Comparison of ENCODE assay signal across 8 cellular contexts in the genomic region with DNA sequence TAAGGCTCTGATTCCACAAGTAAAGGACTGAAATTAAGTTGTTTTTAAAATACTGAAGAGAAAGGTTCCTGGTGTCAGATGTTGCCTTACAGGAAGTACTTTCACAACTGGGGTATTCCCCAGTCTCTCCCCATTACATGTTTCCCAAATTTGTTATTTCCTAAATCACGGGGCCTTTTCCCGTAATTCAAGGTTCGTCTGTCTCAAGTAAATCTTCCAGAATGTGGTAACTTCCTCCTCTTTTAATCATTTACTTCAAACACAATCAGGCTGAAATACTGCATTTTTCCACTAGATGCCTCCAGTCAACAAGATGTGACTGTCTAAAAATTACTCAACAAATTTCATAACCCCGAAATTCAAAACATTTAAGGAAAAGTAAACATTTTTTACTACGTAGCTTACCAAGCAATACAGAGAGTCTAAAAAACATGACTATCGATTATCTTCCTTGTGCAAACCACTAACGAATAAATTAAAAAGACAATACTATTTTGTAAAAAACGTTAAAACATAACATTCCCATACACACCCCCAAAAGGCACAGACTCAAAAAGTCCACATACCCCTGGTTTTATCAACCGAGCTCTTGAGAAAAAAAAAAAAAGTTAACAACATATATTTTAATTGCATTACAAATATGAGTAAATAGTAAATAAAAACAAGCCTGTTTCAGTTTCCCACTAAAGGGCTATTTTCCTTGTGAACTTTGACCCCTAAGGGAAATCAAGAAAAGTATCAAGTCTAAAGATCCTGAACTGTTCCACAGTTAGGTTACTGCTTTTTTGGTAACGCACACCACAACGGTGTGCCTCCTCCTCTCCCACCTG. TPM values are rescaled to one million over a fixed set of nuclear protein-coding genes. Genes with fewer than 3 reads are reported as not detected.
DNase-seq lines count a peak whose midpoint lies in the region; ATAC-seq, FAIRE-seq and TF ChIP-seq lines count a peak whose summit lies in the region.

No MANE protein-coding gene starts in this region.

- peaks cover 10% of the 10 kb centered on the region for H3K36me3 ChIP-seq in CD8-positive, alpha-beta memory T cell (ENCODE audit: insufficient read depth, low read length)
- H3K36me3 ChIP-seq in K562 (ENCODE audit: control insufficient read depth, insufficient read depth, low read length): peaks cover 57% of the 10 kb centered on the region

- no peak for TF ChIP-seq POLR2A in K562 (conservative IDR thresholded peaks at IDR 0.05)

- CTCF ChIA-PET in CD8-positive, alpha-beta memory T cell (lab: Charles Lee): interaction anchor here (0.7 to 3.4 kb wide), 19 partner anchors 9 to 765 kb away, joined by 3 to 25 read pairs (median 4); partner anchors contain the start of genes ACAT2, MRPL18 and WTAP
- CTCF ChIA-PET in K562 (lab: Yijun Ruan, JAX; ENCODE audit: low intra/inter-chr PET ratio): interaction anchor here (0.7 to 1.1 kb wide), 5 partner anchors 97 to 764 kb away, joined by 3 to 4 read pairs (median 3); no protein-coding TSS in a partner anchor

- peaks cover 64% of the 10 kb centered on the region for H3K79me2 ChIP-seq in K562 (ENCODE audit: control insufficient read depth, insufficient read depth, low read length)

- no peaks in the 10 kb centered on the region for H3K9me1 ChIP-seq in K562 (ENCODE audit: control insufficient read depth, insufficient read depth, low read length)

- peak; percentile 79 for FAIRE-seq in K562 (lab: Jason Lieb, UNC)

- no peaks in the 10 kb centered on the region for H3K9me3 Mint-ChIP-seq in CD8-positive, alpha-beta memory T cell
- no peaks in the 10 kb centered on the region for H3K9me3 Mint-ChIP-seq in immature natural killer cell

- intact Hi-C loops in K562 (cut with micrococcal nuclease): loop anchor here (1.0 to 5.0 kb wide), 3 partner anchors 99 to 411 kb away; partner anchors contain the start of gene MRPL18

- peaks cover 45 to 61% (median 58%) of the 10 kb centered on the region in 3 donors for H3K4me1 Mint-ChIP-seq in CD8-positive, alpha-beta memory T cell
- peaks cover 32 to 34% of the 10 kb centered on the region in 2 donors for H3K4me1 Mint-ChIP-seq in immature natural killer cell

- 0 out of 2 replicates have a peak, but pooled peaks have one; percentile 6 for TF ChIP-seq EP300 in K562 (IDR thresholded peaks at IDR 0.05; ENCODE audit: low read length)

- H3K9ac ChIP-seq in K562 (ENCODE audit: insufficient read depth in 1 of 2, low read depth in 2 of 2, low read length in 2 of 2): peak overlapping the region; percentile 89 to 99

- in situ Hi-C loops in K562 (cut with MboI): no loop called here

- DNase-seq in CD8-positive, alpha-beta memory T cell: peak in 2 of 5 donors; percentile 42 to 62
- DNase-seq in GM20000 (ENCODE audit: low spot score) (peak; percentile 67), NCI-H82 (lab: John Stamatoyannopoulos, UW) (peak; percentile 57), K562 (ENCODE audit: extremely low read depth in 1 of 4, low spot score in 3 of 4) (peak; percentile 40 to 70 (median 52)), immature natural killer cell (peak; percentile 39 to 51 (median 40))
- DNase-seq in stimulated activated CD4-positive, alpha-beta T cell treated with anti-CD3 and anti-CD28 coated beads, Interleukin-2, amount 100 ng/mL, for 24 hours: no peak

- H4K20me1 ChIP-seq in K562 (replicated peaks; ENCODE audit: control insufficient read depth, insufficient read depth, low read length): peaks cover 9% of the 10 kb centered on the region

- WGBS in K562 (ENCODE audit: insufficient coverage, low coverage, missing lambda C conversion rate): 3% methylated on average over 11 of the region's 11 CpGs

- POLR2A ChIA-PET in CD8-positive, alpha-beta memory T cell (lab: Charles Lee): interaction anchor here (0.5 to 5.2 kb wide), 5 partner anchors 37 to 817 kb away, joined by 3 to 60 read pairs (median 9); partner anchors contain the start of genes ACAT2, MRPL18, TCP1 and WTAP
- POLR2A ChIA-PET in K562 (lab: Yijun Ruan, JAX): interaction anchor here (0.6 to 3.1 kb wide), 8 partner anchors 9 to 1047 kb away, joined by 3 to 16 read pairs (median 5); partner anchors contain the start of genes DYNLT1, MRPL18, TCP1 and WTAP

- TF ChIP-seq RAD21 in K562 (CRISPR knock-in tag; conservative IDR thresholded peaks at IDR 0.05 in 1 of 2, IDR thresholded peaks at IDR 0.05 in 1 of 2): peak; percentile 92 to 96

- H3K4me3 ChIP-seq in CD8-positive, alpha-beta memory T cell (ENCODE audit: low read length): peak overlapping the region; percentile 73
- peak overlapping the region; percentile 93 for H3K4me3 ChIP-seq in K562
- peak overlapping the region; percentile 75 to 96 (median 88) for H3K4me3 ChIP-seq in skin epidermis

- peak overlapping the region; percentile 96 for H3K4me2 ChIP-seq in K562 (ENCODE audit: insufficient read depth, low read length)

- H3K4me3 Mint-ChIP-seq in CD8-positive, alpha-beta memory T cell: peak overlapping the region; percentile 82 to 97 (median 94)
- H3K4me3 Mint-ChIP-seq in immature natural killer cell: peak overlapping the region; percentile 89 to 95 (median 93)

- H3K4me1 ChIP-seq in CD8-positive, alpha-beta memory T cell (ENCODE audit: insufficient read depth, low read length): peaks cover 39% of the 10 kb centered on the region
- H3K4me1 ChIP-seq in K562 (replicated peaks in 1 of 2; ENCODE audit: control insufficient read depth in 2 of 2, insufficient read depth in 2 of 2, low read length in 2 of 2): peaks cover 19 to 25% of the 10 kb centered on the region in 2 experiments; a peak in 4 of 5 replicates

- no peaks in the 10 kb centered on the region for H3K9me3 ChIP-seq in CD8-positive, alpha-beta memory T cell (ENCODE audit: low read length)
- H3K9me3 ChIP-seq in K562 (replicated peaks; ENCODE audit: control insufficient read depth, insufficient read depth, low read depth, low read length): no peaks in the 10 kb centered on the region

- TF ChIP-seq CTCF in GM20000 (IDR thresholded peaks at IDR 0.05; ENCODE audit: extremely low read depth, missing control alignments) (peak; percentile 56), K562 (IDR thresholded peaks at IDR 0.05 in 2 of 3, conservative IDR thresholded peaks at IDR 0.05 in 1 of 3; ENCODE audit: insufficient read depth in 2 of 3, low read depth in 1 of 3, low read length in 3 of 3) (peak; percentile 59 to 94 (median 77); a peak in 5 of 6 replicates)

- no peaks in the 10 kb centered on the region for H3K27me3 Mint-ChIP-seq in CD8-positive, alpha-beta memory T cell
- H3K27me3 Mint-ChIP-seq in immature natural killer cell (ENCODE audit: low read depth in 3 of 3): peaks cover 0 to 10% (median 4%) of the 10 kb centered on the region in 3 donors

- ATAC-seq in K562 (no peak), GM19455 (IDR thresholded peaks at IDR 0.05; ENCODE audit: unreplicated experiment) (no peak)

- no peaks in the 10 kb centered on the region for H3K27me3 ChIP-seq in CD8-positive, alpha-beta memory T cell (ENCODE audit: insufficient read depth, low read length, poor library complexity, severe bottlenecking)
- H3K27me3 ChIP-seq in K562 (ENCODE audit: control insufficient read depth in 2 of 2, insufficient read depth in 2 of 2, low read length in 2 of 2): no peaks in the 10 kb centered on the region

- BruUV-seq in K562 (replicated peaks; lab: Mats Ljungman, UMichigan): TSS peak; percentile 59

- peak overlapping the region; percentile 74 to 95 (median 94) for H3K27ac Mint-ChIP-seq in CD8-positive, alpha-beta memory T cell
- peak overlapping the region; percentile 63 to 91 (median 88) for H3K27ac Mint-ChIP-seq in immature natural killer cell

- H3K27ac ChIP-seq in CD8-positive, alpha-beta memory T cell (ENCODE audit: low read depth, low read length): no peak overlapping the region
- peak overlapping the region; percentile 98; the same call in 2 of the 3 replicates for H3K27ac ChIP-seq in K562 (ENCODE audit: extremely low read depth, low read depth, low read length)
- H3K27ac ChIP-seq in skin epidermis: peak overlapping the region in 19 of 21 experiments; percentile 88 to 100 (median 97)

- no peak overlapping the region for H2AFZ ChIP-seq in K562 (ENCODE audit: low read depth, low read length)

- peaks cover 0 to 45% (median 9%) of the 10 kb centered on the region in 3 donors for H3K36me3 Mint-ChIP-seq in CD8-positive, alpha-beta memory T cell
- peaks cover 18 to 23% (median 19%) of the 10 kb centered on the region in 3 donors for H3K36me3 Mint-ChIP-seq in immature natural killer cell

RNA-seq across cellular contexts. Expression of gene SOD2, which starts 1.7 kb away (rescaled TPM):
- 10 to 100 TPM; 82.9 to 86.6 TPM for total RNA-seq in CD8-positive, alpha-beta memory T cell
- polyA plus RNA-seq in CD8-positive, alpha-beta memory T cell: 85.0 TPM
- 40.8 and 47.2 TPM in 2 replicates for total RNA-seq in K562 (2011; cell fraction: chromatin; rRNA removed; ENCODE audit: low replicate concordance)
- 16.8 and 23.3 TPM in 2 replicates for total RNA-seq in K562 (2011; cell fraction: nucleolus; rRNA removed)
- total RNA-seq in K562 (2011; cell fraction: nucleoplasm; rRNA removed): 28.5 and 41.5 TPM in 2 replicates
- 87.0 and 95.0 TPM in 2 replicates for total RNA-seq in K562 (2014; rRNA removed)
- 120 and 127 TPM in 2 replicates for total RNA-seq in K562 (2014; rRNA removed; fragmentation: Illumina TruSeq; extraction: Trizol)
- 113 and 115 TPM in 2 replicates for total RNA-seq in K562 (2015; rRNA removed; fragmentation: Illumina TruSeq; extraction: Trizol)
- total RNA-seq in K562 (2021): 140 and 147 TPM in 2 replicates
- 95.8 and 116 TPM in 2 replicates for polyA plus RNA-seq in K562 (2011; rRNA removed)
- 66.2 and 79.3 TPM in 2 replicates for polyA plus RNA-seq in K562 (2011; cell fraction: cytosol; rRNA removed)
- polyA plus RNA-seq in K562 (2011; cell fraction: nucleus; rRNA removed): 22.1 and 31.7 TPM in 2 replicates
- polyA plus RNA-seq in K562 (2012): 90.1 and 109 TPM in 2 replicates
- polyA plus RNA-seq in K562 (2014; fragmentation: Illumina TruSeq; extraction: Trizol): 113 and 115 TPM in 2 replicates
- polyA plus RNA-seq in K562 (2014; fragmentation: Nextera tagmentation; extraction: Ambion mirVana): 10 to 100 TPM; 39.8 to 58.3 TPM
- polyA plus RNA-seq in K562 (2014; rRNA removed): 86.6 and 111 TPM in 2 replicates
- polyA minus RNA-seq in K562 (2011; rRNA and poly(A)+ RNA removed): 123 and 131 TPM in 2 replicates
- 56.7 and 65.4 TPM in 2 replicates for polyA minus RNA-seq in K562 (2011; cell fraction: cytosol; rRNA and poly(A)+ RNA removed)
- 17.0 and 33.3 TPM in 2 replicates for polyA minus RNA-seq in K562 (2011; cell fraction: nucleus; rRNA and poly(A)+ RNA removed)
- polyA plus RNA-seq in immature natural killer cell: 10 to 100 TPM; 54.5 to 73.0 (median 54.6) TPM

RNA-seq across cellular contexts. Expression of gene WTAP, which starts 36.0 kb away (rescaled TPM):
- 100 to 1,000 TPM in 1 of 2 experiments, 10 to 100 TPM in 1; 95.1 to 103 TPM for total RNA-seq in CD8-positive, alpha-beta memory T cell
- polyA plus RNA-seq in CD8-positive, alpha-beta memory T cell: 149 TPM
- 63.3 and 139 TPM in 2 replicates for total RNA-seq in K562 (2011; cell fraction: chromatin; rRNA removed; ENCODE audit: low replicate concordance)
- 28.2 and 43.2 TPM in 2 replicates for total RNA-seq in K562 (2011; cell fraction: nucleolus; rRNA removed)
- total RNA-seq in K562 (2011; cell fraction: nucleoplasm; rRNA removed): 89.1 and 167 TPM in 2 replicates
- 84.3 and 86.0 TPM in 2 replicates for total RNA-seq in K562 (2014; rRNA removed)
- total RNA-seq in K562 (2014; rRNA removed; fragmentation: Illumina TruSeq; extraction: Trizol): 110 and 124 TPM in 2 replicates
- 117 and 123 TPM in 2 replicates for total RNA-seq in K562 (2015; rRNA removed; fragmentation: Illumina TruSeq; extraction: Trizol)
- 105 and 110 TPM in 2 replicates for total RNA-seq in K562 (2021)
- polyA plus RNA-seq in K562 (2011; rRNA removed): 34.7 and 52.4 TPM in 2 replicates
- polyA plus RNA-seq in K562 (2011; cell fraction: cytosol; rRNA removed): 13.4 and 22.5 TPM in 2 replicates
- 36.2 and 36.5 TPM in 2 replicates for polyA plus RNA-seq in K562 (2011; cell fraction: nucleus; rRNA removed)
- polyA plus RNA-seq in K562 (2012): 76.6 and 96.2 TPM in 2 replicates
- polyA plus RNA-seq in K562 (2014; fragmentation: Illumina TruSeq; extraction: Trizol): 143 and 156 TPM in 2 replicates
- polyA plus RNA-seq in K562 (2014; fragmentation: Nextera tagmentation; extraction: Ambion mirVana): 100 to 1,000 TPM in 1 of 2 experiments, 10 to 100 TPM in 1; 73.9 to 115 TPM
- 83.8 and 91.3 TPM in 2 replicates for polyA plus RNA-seq in K562 (2014; rRNA removed)
- polyA minus RNA-seq in K562 (2011; rRNA and poly(A)+ RNA removed): 111 TPM in 2 replicates
- 27.6 and 33.8 TPM in 2 replicates for polyA minus RNA-seq in K562 (2011; cell fraction: cytosol; rRNA and poly(A)+ RNA removed)
- polyA minus RNA-seq in K562 (2011; cell fraction: nucleus; rRNA and poly(A)+ RNA removed): 46.2 and 76.4 TPM in 2 replicates
- polyA plus RNA-seq in immature natural killer cell: 100 to 1,000 TPM; 145 to 169 (median 150) TPM

Comparison
In these comparisons a context has a peak if more than half of its experiments do, and no peak if none do; other contexts are left out.
1. DNase-seq: peak in GM20000 (single experiment), NCI-H82 (single experiment), K562 (4 of 4) and immature natural killer cell (3 of 3); none in stimulated activated CD4-positive, alpha-beta T cell treated with anti-CD3 and anti-CD28 coated beads, Interleukin-2, amount 100 ng/mL, for 24 hours (0 of 2).
2. Peak in every context shown above with its lines, with median percentiles within 50 percentile points of each other: H3K4me3 ChIP-seq.